ENCODE assay signal across 10 cellular contexts in the genomic region with DNA sequence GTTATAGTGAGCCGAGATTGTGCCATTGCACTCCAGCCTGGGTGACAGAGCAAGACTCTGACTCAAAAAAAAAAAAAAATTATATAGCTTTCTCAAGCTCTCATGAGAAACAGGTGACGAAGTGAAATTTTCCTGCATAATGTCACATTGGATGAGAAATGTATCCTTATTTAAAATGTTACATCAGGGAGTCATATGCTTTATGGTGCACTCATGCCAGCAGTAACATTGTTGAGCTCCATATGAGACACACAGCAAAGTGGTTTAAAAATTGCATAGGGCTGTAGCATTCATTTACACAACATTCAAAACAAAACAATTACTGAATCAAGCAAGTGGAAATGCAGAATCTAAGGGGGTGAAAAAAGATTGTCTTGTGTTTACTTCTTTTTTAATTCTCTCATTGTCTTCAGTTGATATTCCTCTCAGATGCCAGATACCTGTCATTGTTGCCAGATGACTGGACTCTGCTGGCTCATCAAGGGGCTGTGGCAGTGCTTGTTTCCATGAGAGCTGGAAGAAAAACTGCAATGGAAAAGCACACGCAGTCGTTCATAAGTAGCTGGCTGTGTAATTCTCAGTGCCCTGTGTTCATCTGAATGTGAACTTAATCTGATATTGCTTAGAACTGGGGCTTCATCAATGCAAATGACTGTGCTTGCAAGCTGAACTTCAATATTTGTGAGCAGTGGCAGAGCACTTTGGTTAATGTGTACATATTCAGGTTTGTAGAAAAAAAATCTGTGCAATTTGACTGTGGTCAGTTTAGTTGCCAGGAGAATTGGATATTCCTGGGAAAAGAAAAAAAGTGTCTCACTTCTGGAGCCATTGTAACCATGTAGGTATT.
DNase-seq lines count a peak whose midpoint lies in the region; ATAC-seq, FAIRE-seq and TF ChIP-seq lines count a peak whose summit lies in the region.
"Had no signal": no experiment of that assay in that cellular context is flagged by ENCODE, and none has a peak within 500 bp of the region (broad histone marks: within the 10 kb centered on the region; RNA-seq: fewer than 3 reads in every experiment).

No MANE protein-coding gene starts in this region.

- POLR2A ChIA-PET in SK-N-SH (lab: Yijun Ruan, JAX): no interaction called here
- POLR2A ChIA-PET in naive thymus-derived CD4-positive, alpha-beta T cell (lab: Charles Lee): no interaction called here

- no peak for TF ChIP-seq RAD21 in SK-N-SH (IDR thresholded peaks at IDR 0.05; ENCODE audit: low read length)

- no peaks in the 10 kb centered on the region for H3K4me1 Mint-ChIP-seq in naive thymus-derived CD4-positive, alpha-beta T cell
- no peaks in the 10 kb centered on the region for H3K4me1 Mint-ChIP-seq in effector memory CD8-positive, alpha-beta T cell (ENCODE audit: low read depth in 2 of 2)
- H3K4me1 Mint-ChIP-seq: memory B cell had no signal

- peaks cover 0 to 17% (median 15%) of the 10 kb centered on the region in 5 donors for H3K36me3 Mint-ChIP-seq in naive thymus-derived CD4-positive, alpha-beta T cell
- no peaks in the 10 kb centered on the region for H3K36me3 Mint-ChIP-seq in effector memory CD8-positive, alpha-beta T cell (ENCODE audit: insufficient read depth)

- no peaks in the 10 kb centered on the region for H3K9me2 ChIP-seq in SK-N-SH

- H3K27ac Mint-ChIP-seq in naive thymus-derived CD4-positive, alpha-beta T cell: no peak overlapping the region
- H3K27ac Mint-ChIP-seq in effector memory CD8-positive, alpha-beta T cell: no peak overlapping the region
- H3K27ac Mint-ChIP-seq: memory B cell had no signal

- CTCF ChIA-PET in SK-N-SH (lab: Yijun Ruan, JAX): interaction anchor here (0.7 to 1.5 kb wide), 4 partner anchors 8 to 182 kb away, joined by 3 to 5 read pairs (median 3); no protein-coding TSS in a partner anchor
- CTCF ChIA-PET in naive thymus-derived CD4-positive, alpha-beta T cell (lab: Charles Lee): no interaction called here

- DNase-seq in H54 (ENCODE audit: insufficient read length, low spot score) (peak; percentile 9), SK-N-SH (no peak), fibroblast of peridontal ligament (ENCODE audit: extremely low read depth) (peak; percentile 76), renal cortical epithelial cell (ENCODE audit: low read depth) (peak; percentile 98), GDM1 (lab: John Stamatoyannopoulos, UW) (no peak), heart left ventricle (no peak)
- no peak for DNase-seq in naive thymus-derived CD4-positive, alpha-beta T cell
- DNase-seq in effector memory CD8-positive, alpha-beta T cell: no peak

- peaks cover 0 to 13% (median 4%) of the 10 kb centered on the region in 11 donors for H3K9me3 Mint-ChIP-seq in naive thymus-derived CD4-positive, alpha-beta T cell
- no peaks in the 10 kb centered on the region for H3K9me3 Mint-ChIP-seq in effector memory CD8-positive, alpha-beta T cell
- H3K9me3 Mint-ChIP-seq: memory B cell had no signal

- TF ChIP-seq EP300 in SK-N-SH (IDR thresholded peaks at IDR 0.05; ENCODE audit: borderline replicate concordance in 1 of 2, low read depth in 1 of 2, low read length in 1 of 2): peak in 1 of 2 experiments; percentile 62; a peak in 2 of 4 replicates

- no peaks in the 10 kb centered on the region for H3K9me3 ChIP-seq in SK-N-SH
- H3K9me3 ChIP-seq in naive thymus-derived CD4-positive, alpha-beta T cell (ENCODE audit: control insufficient read depth in 2 of 3, low read length in 3 of 3): peaks cover 0 to 4% (median 0%) of the 10 kb centered on the region in 3 experiments
- peaks cover 0 to 16% (median 7%) of the 10 kb centered on the region in 12 donors for H3K9me3 ChIP-seq in heart left ventricle

- H3K27me3 Mint-ChIP-seq in naive thymus-derived CD4-positive, alpha-beta T cell: no peaks in the 10 kb centered on the region
- H3K27me3 Mint-ChIP-seq in effector memory CD8-positive, alpha-beta T cell: no peaks in the 10 kb centered on the region
- H3K27me3 Mint-ChIP-seq: memory B cell had no signal

- H3K4me1 ChIP-seq in SK-N-SH (ENCODE audit: control insufficient read depth in 1 of 2, insufficient read depth in 2 of 2, low read depth in 1 of 2, low read length in 1 of 2) (peaks cover 0 to 13% of the 10 kb centered on the region in 2 experiments; a peak in 3 of 4 replicates), heart left ventricle (peaks cover 0 to 15% (median 7%) of the 10 kb centered on the region in 12 donors)
- H3K4me1 ChIP-seq in naive thymus-derived CD4-positive, alpha-beta T cell (ENCODE audit: control insufficient read depth in 2 of 2, insufficient read depth in 2 of 2, low read length in 2 of 2): no peaks in the 10 kb centered on the region

- no peak overlapping the region for H2AFZ ChIP-seq in SK-N-SH (ENCODE audit: low read depth)

- H3K36me3 ChIP-seq in SK-N-SH (replicated peaks in 1 of 2; ENCODE audit: control insufficient read depth in 1 of 2, insufficient read depth in 2 of 2, low read length in 1 of 2) (no peaks in the 10 kb centered on the region), heart left ventricle (no peaks in the 10 kb centered on the region)
- H3K36me3 ChIP-seq in naive thymus-derived CD4-positive, alpha-beta T cell (ENCODE audit: control insufficient read depth in 2 of 3, insufficient read depth in 3 of 3, low read length in 3 of 3): no peaks in the 10 kb centered on the region

- peak; percentile 97 for FAIRE-seq in H54 (lab: Jason Lieb, UNC)
- FAIRE-seq: endometrium had no signal

- H3K27me3 ChIP-seq in SK-N-SH (ENCODE audit: insufficient read depth) (no peaks in the 10 kb centered on the region), heart left ventricle (no peaks in the 10 kb centered on the region)
- H3K27me3 ChIP-seq in naive thymus-derived CD4-positive, alpha-beta T cell (ENCODE audit: control insufficient read depth in 2 of 2, insufficient read depth in 2 of 2, low read length in 2 of 2): no peaks in the 10 kb centered on the region

- H3K4me3 ChIP-seq in SK-N-SH (ENCODE audit: low read depth in 2 of 2, low read length in 1 of 2): peak overlapping the region in 1 of 2 experiments; percentile 7; a peak in 1 of 4 replicates
- H3K4me3 ChIP-seq in naive thymus-derived CD4-positive, alpha-beta T cell (ENCODE audit: low read length): no peak overlapping the region
- no peak overlapping the region for H3K4me3 ChIP-seq in heart left ventricle

- TF ChIP-seq POLR2A in H54 (IDR thresholded peaks at IDR 0.05; ENCODE audit: low read depth, low read length): no peak
- TF ChIP-seq POLR2A in heart left ventricle (IDR thresholded peaks at IDR 0.05): no peak

- WGBS in SK-N-SH (ENCODE audit: low lambda C conversion rate): 23% methylated on average over 4 of the region's 4 CpGs
- WGBS in heart left ventricle, 4 donors: 55 to 69% (median 67%) methylated on average over 4 of the region's 4 CpGs

- intact Hi-C loops in naive thymus-derived CD4-positive, alpha-beta T cell (cut with micrococcal nuclease): no loop called here
- intact Hi-C loops in heart left ventricle (cut with DNase I): no loop called here

- H3K4me3 Mint-ChIP-seq in naive thymus-derived CD4-positive, alpha-beta T cell: no peak overlapping the region
- H3K4me3 Mint-ChIP-seq in effector memory CD8-positive, alpha-beta T cell: no peak overlapping the region
- H3K4me3 Mint-ChIP-seq: memory B cell had no signal

- H3K4me2 ChIP-seq in SK-N-SH: peak overlapping the region; percentile 52

- no peak for TF ChIP-seq CTCF in SK-N-SH (IDR thresholded peaks at IDR 0.05)
- TF ChIP-seq CTCF in heart left ventricle (IDR thresholded peaks at IDR 0.05): no peak

- ATAC-seq in naive thymus-derived CD4-positive, alpha-beta T cell: no peak
- ATAC-seq in heart left ventricle: no peak
- ATAC-seq in effector memory CD8-positive, alpha-beta T cell (replicated peaks): no peak

- peak overlapping the region; percentile 73 for H3K9ac ChIP-seq in SK-N-SH

- H3K79me2 ChIP-seq in SK-N-SH (ENCODE audit: insufficient read depth): no peaks in the 10 kb centered on the region

- H4K20me1 ChIP-seq in SK-N-SH (ENCODE audit: insufficient read depth): no peaks in the 10 kb centered on the region

- H3K27ac ChIP-seq in SK-N-SH (ENCODE audit: low read depth in 2 of 2, low read length in 1 of 2) (peak overlapping the region; percentile 88 to 96; a peak in 3 of 4 replicates), heart left ventricle (peak overlapping the region in 1 of 12 donors; percentile 57)
- H3K27ac ChIP-seq in naive thymus-derived CD4-positive, alpha-beta T cell (ENCODE audit: low read depth, low read length): no peak overlapping the region

- peaks cover 20% of the 10 kb centered on the region for H3F3A ChIP-seq in SK-N-SH (replicated peaks; ENCODE audit: insufficient read depth)

TF ChIP-seq in SK-N-SH, 30 proteins besides CTCF, POLR2A, EP300 and RAD21 (continues in another document):
- TF ChIP-seq NFIC (IDR thresholded peaks at IDR 0.05; ENCODE audit: borderline replicate concordance) (peak; percentile 73), POLR2AphosphoS5 (IDR thresholded peaks at IDR 0.05; ENCODE audit: low read depth, low read length) (no peak), MXI1 (IDR thresholded peaks at IDR 0.05; ENCODE audit: low read depth, low read length) (no peak), RFX5 (IDR thresholded peaks at IDR 0.05; ENCODE audit: low read length) (no peak), TAF1 (IDR thresholded peaks at IDR 0.05; ENCODE audit: borderline replicate concordance, low read depth, low read length) (no peak), YY1 (IDR thresholded peaks at IDR 0.05; ENCODE audit: low read depth) (no peak), FOSL2 (IDR thresholded peaks at IDR 0.05; ENCODE audit: borderline replicate concordance, low read depth) (peak; percentile 91), GABPA (IDR thresholded peaks at IDR 0.05; ENCODE audit: low read depth) (no peak), JUND (IDR thresholded peaks at IDR 0.05) (peak; percentile 88), GATA2 (CRISPR knock-in tag; IDR thresholded peaks at IDR 0.05) (no peak), FOXM1 (IDR thresholded peaks at IDR 0.05; ENCODE audit: low read depth) (0 out of 2 replicates have a peak, but pooled peaks have one; percentile 18)
- TF ChIP-seq, protein P1, sequence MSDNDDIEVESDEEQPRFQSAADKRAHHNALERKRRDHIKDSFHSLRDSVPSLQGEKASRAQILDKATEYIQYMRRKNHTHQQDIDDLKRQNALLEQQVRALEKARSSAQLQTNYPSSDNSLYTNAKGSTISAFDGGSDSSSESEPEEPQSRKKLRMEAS (IDR thresholded peaks at IDR 0.05; ENCODE audit: low read depth): peak; percentile 44; the same call in 1 of the 2 replicates

Comparison
In these comparisons a context has a peak if more than half of its experiments do, and no peak if none do; other contexts are left out.
1. DNase-seq: peak in H54 (single experiment), fibroblast of peridontal ligament (single experiment) and renal cortical epithelial cell (single experiment); none in SK-N-SH (single experiment), GDM1 (single experiment), naive thymus-derived CD4-positive, alpha-beta T cell (0 of 9), heart left ventricle (0 of 5) and effector memory CD8-positive, alpha-beta T cell (0 of 3).